ENCODE assay signal across 9 cellular contexts in the genomic region with DNA sequence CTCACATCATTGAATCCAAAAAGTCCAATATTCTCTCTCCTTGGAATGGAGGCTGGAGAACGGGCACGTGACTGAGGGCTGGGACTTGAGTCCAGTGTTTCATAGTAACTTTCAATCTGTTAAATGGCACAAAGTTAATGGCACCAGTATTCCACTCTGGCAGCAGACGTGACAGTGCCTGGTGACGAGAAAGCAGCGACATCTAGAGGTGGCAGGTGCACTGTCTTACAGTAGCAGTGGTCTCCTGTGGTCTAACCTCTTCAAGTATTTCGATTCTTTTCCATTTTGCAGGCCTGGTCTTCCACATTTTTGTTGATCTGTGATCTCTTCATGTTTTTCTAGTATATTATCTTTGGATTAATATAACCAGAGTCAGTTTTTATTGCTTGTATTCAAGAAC.
DNase-seq lines count a peak whose midpoint lies in the region; ATAC-seq, FAIRE-seq and TF ChIP-seq lines count a peak whose summit lies in the region.
"Had no signal": no experiment of that assay in that cellular context is flagged by ENCODE, and none has a peak within 500 bp of the region (broad histone marks: within the 10 kb centered on the region; RNA-seq: fewer than 3 reads in every experiment).

No MANE protein-coding gene starts in this region.

- TF ChIP-seq CTCF in astrocyte (IDR thresholded peaks at IDR 0.05; ENCODE audit: insufficient read depth, low read depth, low read length) (peak; percentile 22), prostate gland (IDR thresholded peaks at IDR 0.05) (no peak)

- no peak overlapping the region for H3K4me3 Mint-ChIP-seq in astrocyte (ENCODE audit: unreplicated experiment)

- 76% methylated on average over 6 of the region's 6 CpGs for WGBS in prostate gland

- TF ChIP-seq POLR2A in prostate gland (IDR thresholded peaks at IDR 0.05) = no peak

- no peak overlapping the region for H3K4me2 ChIP-seq in astrocyte (ENCODE audit: low read length)

- H3K9me3 ChIP-seq in astrocyte (ENCODE audit: insufficient read depth, low read depth, low read length) (no peaks in the 10 kb centered on the region), prostate gland (no peaks in the 10 kb centered on the region)

- H3K79me2 ChIP-seq in astrocyte (ENCODE audit: insufficient read depth, low read length) = no peaks in the 10 kb centered on the region

- peak; percentile 21 for DNase-seq in AG20443 (ENCODE audit: low spot score)
- DNase-seq in astrocyte (ENCODE audit: low read depth) = no peak
- DNase-seq in left colon = no peak
- no peak for DNase-seq in prostate gland (ENCODE audit: low spot score)
- DNase-seq in T-helper 9 cell = no peak

- H3K27ac ChIP-seq in astrocyte (ENCODE audit: low read depth, low read length) (no peak overlapping the region), prostate gland (no peak overlapping the region)
- H3K27ac ChIP-seq: cardiac muscle cell had no signal

- no peaks in the 10 kb centered on the region for H3K36me3 Mint-ChIP-seq in astrocyte (ENCODE audit: low read depth, unreplicated experiment)

- no peak overlapping the region for H3K9ac ChIP-seq in astrocyte (ENCODE audit: low read length)

- ATAC-seq in GM18907 (IDR thresholded peaks at IDR 0.05; ENCODE audit: unreplicated experiment) (peak; percentile 59), HG03571 (IDR thresholded peaks at IDR 0.05; ENCODE audit: unreplicated experiment) (peak; percentile 66), left colon (no peak), HG02588 (IDR thresholded peaks at IDR 0.05; ENCODE audit: unreplicated experiment) (no peak)

- FAIRE-seq in astrocyte (lab: Jason Lieb, UNC) = no peak

- intact Hi-C loops in left colon (cut with DNase I, micrococcal nuclease) = no loop called here
- intact Hi-C loops in prostate gland (cut with DNase I) = no loop called here

- H3K36me3 ChIP-seq in astrocyte (ENCODE audit: insufficient read depth, low read length) (no peaks in the 10 kb centered on the region), prostate gland (no peaks in the 10 kb centered on the region)
- H3K36me3 ChIP-seq: cardiac muscle cell had no signal

- H3K27me3 ChIP-seq in astrocyte (ENCODE audit: insufficient read depth, low read length) (no peaks in the 10 kb centered on the region), prostate gland (replicated peaks; ENCODE audit: insufficient read depth) (no peaks in the 10 kb centered on the region)
- H3K27me3 ChIP-seq: cardiac muscle cell had no signal

- no peaks in the 10 kb centered on the region for H3K27me3 Mint-ChIP-seq in astrocyte (ENCODE audit: low read depth, unreplicated experiment)

- H3K4me1 ChIP-seq in astrocyte (ENCODE audit: insufficient read depth, low read length) = no peaks in the 10 kb centered on the region
- H3K4me1 ChIP-seq in prostate gland (replicated peaks) = no peaks in the 10 kb centered on the region

- no peaks in the 10 kb centered on the region for H3K4me1 Mint-ChIP-seq in astrocyte (ENCODE audit: low read depth, unreplicated experiment)

- H3K9me3 Mint-ChIP-seq in astrocyte (ENCODE audit: unreplicated experiment) = no peaks in the 10 kb centered on the region

- H3K4me3 ChIP-seq in astrocyte (ENCODE audit: insufficient read depth, low read depth, low read length) = no peak overlapping the region
- H3K4me3 ChIP-seq in prostate gland = no peak overlapping the region
- H3K4me3 ChIP-seq: cardiac muscle cell had no signal

- H4K20me1 ChIP-seq in astrocyte (ENCODE audit: insufficient read depth, low read length) = no peaks in the 10 kb centered on the region

- H2AFZ ChIP-seq in astrocyte (ENCODE audit: low read depth, low read length) = no peak overlapping the region

- no peak overlapping the region for H3K27ac Mint-ChIP-seq in astrocyte (ENCODE audit: unreplicated experiment)

Comparison
In these comparisons a context has a peak if more than half of its experiments do, and no peak if none do; other contexts are left out.
1. ATAC-seq: peak in GM18907 (single experiment) and HG03571 (single experiment); none in left colon (single experiment) and HG02588 (single experiment).